In the genomic region with DNA sequence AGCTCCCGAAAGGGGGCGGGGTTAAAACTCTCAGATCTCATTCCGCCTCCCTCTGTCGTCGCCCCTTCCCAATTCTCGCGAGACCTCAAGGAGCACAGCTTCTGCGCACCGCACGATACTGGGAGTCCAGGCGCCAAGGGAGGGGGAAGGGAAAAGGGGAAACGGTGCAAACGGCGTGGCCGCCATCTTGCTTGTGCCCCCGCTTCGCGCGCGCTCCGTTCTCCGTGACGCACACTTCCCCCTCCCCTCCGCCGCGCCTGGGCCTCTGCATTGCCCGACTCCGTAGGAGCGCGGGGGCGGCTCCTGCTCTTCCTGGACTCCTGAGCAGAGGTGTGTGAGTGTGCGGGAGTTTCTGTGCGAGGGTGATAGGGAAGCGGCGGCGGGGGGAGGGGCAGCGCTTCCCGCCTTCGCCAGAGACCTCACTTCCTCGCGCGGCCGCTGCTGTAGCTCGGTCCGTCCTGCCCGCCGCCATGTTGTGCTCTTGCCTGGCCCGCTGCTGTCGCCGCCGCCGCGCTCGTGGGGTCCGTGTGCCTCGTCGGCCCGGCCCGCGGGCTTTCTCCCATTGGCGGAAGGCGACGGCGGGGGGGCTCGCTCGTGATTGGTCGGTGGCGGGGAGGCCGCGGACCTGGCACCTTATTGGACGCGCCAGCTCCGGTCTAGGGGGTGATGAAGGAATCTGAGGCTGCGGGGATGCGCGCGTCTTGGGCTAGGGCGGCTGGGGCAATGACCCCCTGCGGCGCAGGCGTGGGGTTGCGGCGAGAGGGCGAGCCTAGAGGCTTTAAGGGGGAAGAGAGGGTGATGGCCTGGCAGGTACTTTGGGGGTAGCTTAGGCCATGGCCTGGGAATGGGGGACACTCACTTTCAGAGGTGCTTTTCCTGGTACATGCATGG, we compare ENCODE assay signal across 8 cellular contexts. TPM values are rescaled to one million over a fixed set of nuclear protein-coding genes. Genes with fewer than 3 reads are reported as not detected.
A peak's percentile ranks its signal among the peaks of the same experiment; 100 is the strongest.
DNase-seq lines count a peak whose midpoint lies in the region; ATAC-seq lines count a peak whose summit lies in the region.

Gene NFYC (plus strand): TSS at position 167 of the 891 bp plus-strand sequence. CDS start 47,140 bp downstream, outside the sequence.

- H3K4me1 Mint-ChIP-seq in activated CD8-positive, alpha-beta memory T cell treated with anti-CD3 and anti-CD28 coated beads, Interleukin-2, amount 10 ng/mL, durations not matched to agents 7 days and 5 days = peaks cover 56% of the 10 kb centered on the region

- peak within 1 kb of the TSS; percentile 85 for H3K4me2 ChIP-seq in mesendoderm (ENCODE audit: low read length)

- H3K9me3 ChIP-seq in NT2/D1 (ENCODE audit: insufficient read depth, low read length) = no peaks in the 10 kb centered on the region
- no peaks in the 10 kb centered on the region for H3K9me3 ChIP-seq in endocrine pancreas (ENCODE audit: control insufficient read depth, low read length)

- H2BK5ac ChIP-seq in mesendoderm (ENCODE audit: low read length) = peak within 1 kb of the TSS; percentile 96

- H3K56ac ChIP-seq in mesendoderm (ENCODE audit: low read length) = peak within 1 kb of the TSS; percentile 99

- H3K27ac Mint-ChIP-seq in activated CD8-positive, alpha-beta memory T cell treated with anti-CD3 and anti-CD28 coated beads, Interleukin-2, amount 10 ng/mL, durations not matched to agents 7 days and 5 days = peak within 1 kb of the TSS; percentile 90

- peak within 1 kb of the TSS; percentile 100 for H3K23ac ChIP-seq in mesendoderm (ENCODE audit: low read length)

- CTCF ChIA-PET in activated CD8-positive, alpha-beta memory T cell treated with anti-CD3 and anti-CD28 coated beads, Interleukin-2, amount 10 ng/mL, durations not matched to agents 7 days and 5 days (lab: Charles Lee) = interaction anchor here (0.6 to 6.5 kb wide), 24 partner anchors 9 to 353 kb away, joined by 3 to 27 read pairs (median 4); no protein-coding TSS in a partner anchor

- H3K4me1 ChIP-seq in NT2/D1 (ENCODE audit: insufficient read depth, insufficient read length) = peaks cover 3% of the 10 kb centered on the region
- H3K4me1 ChIP-seq in endocrine pancreas (ENCODE audit: control insufficient read depth, insufficient read depth, low read length) = no peaks in the 10 kb centered on the region
- no peaks in the 10 kb centered on the region for H3K4me1 ChIP-seq in mesendoderm (ENCODE audit: control insufficient read depth, low read depth, low read length)

- H2BK120ac ChIP-seq in mesendoderm (ENCODE audit: low read depth, low read length) = peak within 1 kb of the TSS; percentile 32

- peak within 1 kb of the TSS; percentile 84 for H4K5ac ChIP-seq in mesendoderm (ENCODE audit: low read length)

- H3K36me3 Mint-ChIP-seq in activated CD8-positive, alpha-beta memory T cell treated with anti-CD3 and anti-CD28 coated beads, Interleukin-2, amount 10 ng/mL, durations not matched to agents 7 days and 5 days = peaks cover 22% of the 10 kb centered on the region

- H2AK5ac ChIP-seq in mesendoderm (ENCODE audit: low read length) = peak within 1 kb of the TSS; percentile 24

- peak within 1 kb of the TSS; percentile 90 for H3K4me3 Mint-ChIP-seq in activated CD8-positive, alpha-beta memory T cell treated with anti-CD3 and anti-CD28 coated beads, Interleukin-2, amount 10 ng/mL, durations not matched to agents 7 days and 5 days

- peak within 1 kb of the TSS; percentile 6 for H4K8ac ChIP-seq in mesendoderm (ENCODE audit: low read depth, low read length)

- no peaks in the 10 kb centered on the region for H3K27me3 Mint-ChIP-seq in activated CD8-positive, alpha-beta memory T cell treated with anti-CD3 and anti-CD28 coated beads, Interleukin-2, amount 10 ng/mL, durations not matched to agents 7 days and 5 days

- H3K36me3 ChIP-seq in NT2/D1 (ENCODE audit: insufficient read depth, insufficient read length, low read length) = peaks cover 28% of the 10 kb centered on the region
- H3K36me3 ChIP-seq in endocrine pancreas (ENCODE audit: control insufficient read depth, insufficient read depth, low read length) = no peaks in the 10 kb centered on the region
- H3K36me3 ChIP-seq in mesendoderm (ENCODE audit: control insufficient read depth, insufficient read depth, low read length) = no peaks in the 10 kb centered on the region

- peak within 1 kb of the TSS; percentile 83 for H3K4me3 ChIP-seq in NT2/D1 (ENCODE audit: insufficient read length, low read depth)
- H3K4me3 ChIP-seq in endocrine pancreas (ENCODE audit: control insufficient read depth, insufficient read depth, low read length) = peak within 1 kb of the TSS; percentile 94
- peak within 1 kb of the TSS; percentile 81 for H3K4me3 ChIP-seq in mesendoderm (ENCODE audit: low read length)

- no CpG with 5 or more reads among the region's 84 CpGs for WGBS in mesendoderm (ENCODE audit: extremely low coverage, insufficient coverage, low lambda C conversion rate)

- DNase-seq in COLO829 (ENCODE audit: low spot score) = peak; percentile 99
- peak; percentile 56 to 98 (median 95) for DNase-seq in HUDEP-2 (lab: John Stamatoyannopoulos, UW; ENCODE audit: unreplicated experiment in 76 of 76)
- peak; percentile 100 for DNase-seq in NT2/D1 (ENCODE audit: low read depth, low spot score)
- peak; percentile 99 for DNase-seq in activated CD8-positive, alpha-beta memory T cell treated with anti-CD3 and anti-CD28 coated beads, Interleukin-2, amount 10 ng/mL, durations not matched to agents 7 days and 5 days
- DNase-seq in mesendoderm = peak; percentile 100
- DNase-seq in stimulated activated CD8-positive, alpha-beta memory T cell treated with anti-CD3 and anti-CD28 coated beads, Interleukin-15, amount 100 ng/mL, for 1 hour (ENCODE audit: low read depth) = peak; percentile 89

- no peaks in the 10 kb centered on the region for H3K27me3 ChIP-seq in NT2/D1 (ENCODE audit: insufficient read depth, insufficient read length)
- H3K27me3 ChIP-seq in endocrine pancreas (ENCODE audit: control insufficient read depth, insufficient read depth, low read length) = no peaks in the 10 kb centered on the region
- H3K27me3 ChIP-seq in mesendoderm (ENCODE audit: insufficient read depth, low read length, poor library complexity) = no peaks in the 10 kb centered on the region

- no peak within 1 kb of the TSS for H2BK15ac ChIP-seq in mesendoderm (replicated peaks; ENCODE audit: low read depth)

- peak within 1 kb of the TSS; percentile 93 for H3K27ac ChIP-seq in mesendoderm (ENCODE audit: low read depth, low read length)

- H3K9ac ChIP-seq in NT2/D1 (ENCODE audit: insufficient read length, low read depth) (peak within 1 kb of the TSS; percentile 96), endocrine pancreas (ENCODE audit: control insufficient read depth, insufficient read depth, low read length) (peak within 1 kb of the TSS; percentile 74), mesendoderm (ENCODE audit: low read length) (peak within 1 kb of the TSS; percentile 98)

- H3K79me2 ChIP-seq in mesendoderm (ENCODE audit: control insufficient read depth, insufficient read depth, low read length) = peaks cover 48% of the 10 kb centered on the region

- ATAC-seq in GM21367 (IDR thresholded peaks at IDR 0.05; ENCODE audit: unreplicated experiment) = peak; percentile 63
- peak; percentile 88 for ATAC-seq in activated CD8-positive, alpha-beta memory T cell treated with anti-CD3 and anti-CD28 coated beads, Interleukin-2, amount 10 ng/mL, durations not matched to agents 7 days and 5 days

- H3K18ac ChIP-seq in mesendoderm (ENCODE audit: low read length) = peak within 1 kb of the TSS; percentile 91

- H3K79me1 ChIP-seq in mesendoderm (ENCODE audit: low read length) = peaks cover 13% of the 10 kb centered on the region

- H3K9me3 Mint-ChIP-seq in activated CD8-positive, alpha-beta memory T cell treated with anti-CD3 and anti-CD28 coated beads, Interleukin-2, amount 10 ng/mL, durations not matched to agents 7 days and 5 days (ENCODE audit: low read depth) = no peaks in the 10 kb centered on the region

- H3K4ac ChIP-seq in mesendoderm (ENCODE audit: low read depth, low read length) = peak within 1 kb of the TSS; percentile 98

RNA-seq across cellular contexts. Expression of gene NFYC, which starts in this region (rescaled TPM):
- total RNA-seq in activated CD8-positive, alpha-beta memory T cell treated with anti-CD3 and anti-CD28 coated beads, Interleukin-2, amount 10 ng/mL, durations not matched to agents 7 days and 5 days = 10 to 100 TPM; 71.1 to 91.2 TPM
- 60.3 TPM for polyA plus RNA-seq in mesendoderm (2013, experiment 1 of 2)
- 58.2 TPM for polyA plus RNA-seq in mesendoderm (2013, experiment 2 of 2)

Comparison
In these comparisons a context has a peak if more than half of its experiments do, and no peak if none do; other contexts are left out.
1. Peak in every context shown above with its lines: DNase-seq, ATAC-seq, H3K4me3 ChIP-seq and H3K27ac ChIP-seq.